In genomic region chr7:6158424-6159096, GRCh38 we compare ENCODE assay signal across 23 cellular contexts. TPM values are rescaled to one million over a fixed set of nuclear protein-coding genes. Genes with fewer than 3 reads are reported as not detected.
DNase-seq lines count a peak whose midpoint lies in the region; ATAC-seq, FAIRE-seq and TF ChIP-seq lines count a peak whose summit lies in the region.
"Had no signal": no experiment of that assay in that cellular context is flagged by ENCODE, and none has a peak within 500 bp of the region (broad histone marks: within the 10 kb centered on the region; RNA-seq: fewer than 3 reads in every experiment).

No MANE protein-coding gene starts in this region.

- no peak overlapping the region for H2BK12ac ChIP-seq in H1 (ENCODE audit: low read depth, low read length)

- H3K4me3 Mint-ChIP-seq in neural progenitor cell (no peak overlapping the region), type B pancreatic cell (no peak overlapping the region)
- H3K4me3 Mint-ChIP-seq: activated CD4-positive, alpha-beta T cell treated with anti-CD3 and anti-CD28 coated beads, Interleukin-2, amount 10 ng/mL, durations not matched to agents 24 days and 14 days; activated CD8-positive, alpha-beta memory T cell treated with anti-CD3 and anti-CD28 coated beads, Interleukin-2, amount 10 ng/mL, durations not matched to agents 7 days and 5 days; activated T-helper 17 cell treated with anti-CD3 and anti-CD28 coated beads, Interleukin-2, amount 50 U/mL, for 72 hours; naive B cell; T-cell had no signal

- H3K36me3 ChIP-seq in H1 (ENCODE audit: control insufficient read depth in 2 of 4, insufficient read depth in 4 of 4, low read length in 3 of 4) (peaks cover 6 to 42% (median 24%) of the 10 kb centered on the region in 4 experiments; a peak in 6 of 8 replicates), neural progenitor cell (peaks cover 11% of the 10 kb centered on the region)

- H3K9me3 ChIP-seq in H1 (ENCODE audit: insufficient read depth in 2 of 2, low read depth in 1 of 2, low read length in 1 of 2) = no peaks in the 10 kb centered on the region
- H3K9me3 ChIP-seq in neural progenitor cell (ENCODE audit: low read depth) = no peaks in the 10 kb centered on the region
- H3K9me3 ChIP-seq: Caco-2, upper lobe of left lung had no signal

- POLR2A ChIA-PET in H1 (lab: Charles Lee; ENCODE audit: partially characterized antibody) = no interaction called here

- no peak for DNase-seq in activated naive CD4-positive, alpha-beta T cell treated with anti-CD3 and anti-CD28 coated beads, Interleukin-2, amount 50 U/mL, for 72 hours (ENCODE audit: low spot score in 2 of 2)
- DNase-seq in activated naive CD4-positive, alpha-beta T cell treated with Interleukin-2 at 50 U/mL for 16 hours = no peak
- DNase-seq in H1 (ENCODE audit: low read depth in 1 of 2, low spot score in 2 of 2) (no peak), neural progenitor cell (ENCODE audit: low spot score) (no peak), type B pancreatic cell (ENCODE audit: extremely low spot score, unreplicated experiment) (no peak), cerebellar cortex (ENCODE audit: low spot score) (no peak)
- no peak for DNase-seq in stimulated activated CD4-positive, alpha-beta T cell treated with anti-CD3 and anti-CD28 coated beads, Interleukin-4, amount 100 ng/mL, for 24 hours
- DNase-seq: activated CD4-positive, alpha-beta T cell treated with anti-CD3 and anti-CD28 coated beads, Interleukin-2, amount 10 ng/mL, durations not matched to agents 24 days and 14 days; activated CD8-positive, alpha-beta memory T cell treated with anti-CD3 and anti-CD28 coated beads, Interleukin-2, amount 10 ng/mL, durations not matched to agents 7 days and 5 days; Caco-2; mesendoderm; naive B cell; NCI-H1105; NCI-H2081; NCI-H510A; stimulated activated CD4-positive, alpha-beta T cell treated with anti-CD3 and anti-CD28 coated beads, Interleukin-2, amount 100 ng/mL, for 24 hours; stimulated activated naive CD8-positive, alpha-beta T cell treated with anti-CD3 and anti-CD28 coated beads, Interleukin-15, Interleukin-2, amounts not matched to agents 100 U/mL and 50 U/mL, for 24 hours; T-cell had no signal

- H3K9ac ChIP-seq in H1 (replicated peaks in 1 of 4; ENCODE audit: extremely low read depth in 1 of 4, low read depth in 3 of 4, low read length in 3 of 4) (no peak overlapping the region), neural progenitor cell (no peak overlapping the region)

- H3K56ac ChIP-seq in H1 (replicated peaks; ENCODE audit: insufficient read length, low read depth, low read length) = no peak overlapping the region

- H3K4ac ChIP-seq in H1 (replicated peaks; ENCODE audit: insufficient read length, low read depth, low read length) = no peak overlapping the region

- peaks cover 9% of the 10 kb centered on the region for H3F3A ChIP-seq in neural progenitor cell (ENCODE audit: low read depth)

- 0 out of 2 replicates have a peak overlapping the region, but pooled peaks have one; percentile 5 for H2BK5ac ChIP-seq in H1 (ENCODE audit: low read depth, low read length)

- H3K4me1 Mint-ChIP-seq in neural progenitor cell = no peaks in the 10 kb centered on the region
- peaks cover 7% of the 10 kb centered on the region for H3K4me1 Mint-ChIP-seq in type B pancreatic cell (ENCODE audit: unreplicated experiment)
- H3K4me1 Mint-ChIP-seq: activated T-helper 17 cell treated with anti-CD3 and anti-CD28 coated beads, Interleukin-2, amount 50 U/mL, for 72 hours; naive B cell had no signal

- no peak overlapping the region for H2BK15ac ChIP-seq in H1 (ENCODE audit: low read length)

- no peak for ATAC-seq in activated naive CD4-positive, alpha-beta T cell treated with anti-CD3 and anti-CD28 coated beads, Interleukin-2, amount 50 U/mL, for 72 hours
- no peak for ATAC-seq in HG03108 (IDR thresholded peaks at IDR 0.05; ENCODE audit: unreplicated experiment)
- ATAC-seq: activated CD8-positive, alpha-beta memory T cell treated with anti-CD3 and anti-CD28 coated beads, Interleukin-2, amount 10 ng/mL, durations not matched to agents 7 days and 5 days; activated T-helper 17 cell treated with anti-CD3 and anti-CD28 coated beads, Interleukin-2, amount 50 U/mL, for 72 hours; stimulated activated naive CD8-positive, alpha-beta T cell treated with anti-CD3 and anti-CD28 coated beads, Interleukin-15, Interleukin-2, amounts not matched to agents 100 U/mL and 50 U/mL, for 24 hours; T-cell had no signal

- no peak overlapping the region for H2AK5ac ChIP-seq in H1 (ENCODE audit: low read depth, low read length)

- TF ChIP-seq EP300 in H1 (IDR thresholded peaks at IDR 0.05; ENCODE audit: borderline replicate concordance in 1 of 2, low read depth in 2 of 2, low read length in 2 of 2) = no peak

- H3K27me3 ChIP-seq in H1 (replicated peaks in 1 of 4; ENCODE audit: control insufficient read depth in 3 of 4, extremely low read depth in 1 of 4, insufficient read depth in 3 of 4, low read length in 3 of 4) (no peaks in the 10 kb centered on the region), neural progenitor cell (no peaks in the 10 kb centered on the region)
- H3K27me3 ChIP-seq: upper lobe of left lung had no signal

- no peak overlapping the region; the same call in 1 of the 2 replicates for H4K8ac ChIP-seq in H1 (ENCODE audit: extremely low read depth, insufficient read depth, low read length)

- WGBS in H1 (ENCODE audit: extremely low coverage in 1 of 2, insufficient coverage in 1 of 2, insufficient read length in 1 of 2, insufficient replicate concordance in 2 of 2, low coverage in 1 of 2, low lambda C conversion rate in 2 of 2, missing lambda C conversion rate in 1 of 2), 2 experiments = 91% methylated on average over 29 of the region's 29 CpGs; no CpG with 5 or more reads in 1 of the 2 experiments

- no peaks in the 10 kb centered on the region; the same call in 1 of the 2 replicates for H3K79me1 ChIP-seq in H1 (ENCODE audit: low read depth, low read length)

- H3K27ac ChIP-seq in H1 (ENCODE audit: low read depth, low read length) (no peak overlapping the region), neural progenitor cell (peak overlapping the region; percentile 53)

- H3K79me2 ChIP-seq in H1 (ENCODE audit: control insufficient read depth in 1 of 2, insufficient read depth in 2 of 2, low read length in 2 of 2) (no peaks in the 10 kb centered on the region), neural progenitor cell (ENCODE audit: low read depth) (no peaks in the 10 kb centered on the region)

- no peak overlapping the region for H3K14ac ChIP-seq in H1 (ENCODE audit: insufficient read length)

- peak overlapping the region; percentile 60 to 65 for H3K27ac Mint-ChIP-seq in activated naive CD4-positive, alpha-beta T cell treated with anti-CD3 and anti-CD28 coated beads, Interleukin-2, amount 50 U/mL, for 72 hours
- H3K27ac Mint-ChIP-seq in neural progenitor cell (peak overlapping the region; percentile 85), type B pancreatic cell (peak overlapping the region; percentile 67)
- H3K27ac Mint-ChIP-seq: activated CD4-positive, alpha-beta T cell treated with anti-CD3 and anti-CD28 coated beads, Interleukin-2, amount 10 ng/mL, durations not matched to agents 24 days and 14 days; activated CD8-positive, alpha-beta memory T cell treated with anti-CD3 and anti-CD28 coated beads, Interleukin-2, amount 10 ng/mL, durations not matched to agents 7 days and 5 days; T-cell had no signal

- H3K4me1 ChIP-seq in H1 (replicated peaks in 1 of 4; ENCODE audit: control insufficient read depth in 3 of 4, insufficient read depth in 4 of 4, low read length in 3 of 4) (no peaks in the 10 kb centered on the region), neural progenitor cell (peaks cover 3% of the 10 kb centered on the region)
- H3K4me1 ChIP-seq: Caco-2 had no signal

- H2AFZ ChIP-seq in H1 (ENCODE audit: low read length) = no peak overlapping the region
- no peak overlapping the region for H2AFZ ChIP-seq in neural progenitor cell (replicated peaks)

- no peaks in the 10 kb centered on the region for H3K23me2 ChIP-seq in H1 (ENCODE audit: low read depth, low read length)

- TF ChIP-seq RAD21 in H1 (IDR thresholded peaks at IDR 0.05 in 1 of 2, conservative IDR thresholded peaks at IDR 0.05 in 1 of 2; ENCODE audit: low read depth in 2 of 2, low read length in 2 of 2) = no peak

- H3K18ac ChIP-seq in H1 (ENCODE audit: extremely low read depth, low read length) = no peak overlapping the region

- no peak overlapping the region for H3K23ac ChIP-seq in H1 (ENCODE audit: insufficient read length)

- H3K4me2 ChIP-seq in H1 (ENCODE audit: insufficient read depth in 1 of 2, low read depth in 2 of 2, low read length in 2 of 2) (no peak overlapping the region), neural progenitor cell (no peak overlapping the region)

- H2BK20ac ChIP-seq in H1 (ENCODE audit: low read length) = no peak overlapping the region

- H3K9me3 Mint-ChIP-seq in activated naive CD4-positive, alpha-beta T cell treated with anti-CD3 and anti-CD28 coated beads, Interleukin-2, amount 50 U/mL, for 72 hours = no peaks in the 10 kb centered on the region
- H3K9me3 Mint-ChIP-seq in neural progenitor cell = no peaks in the 10 kb centered on the region
- no peaks in the 10 kb centered on the region for H3K9me3 Mint-ChIP-seq in type B pancreatic cell
- H3K9me3 Mint-ChIP-seq: activated CD4-positive, alpha-beta T cell treated with anti-CD3 and anti-CD28 coated beads, Interleukin-2, amount 10 ng/mL, durations not matched to agents 24 days and 14 days; activated T-helper 17 cell treated with anti-CD3 and anti-CD28 coated beads, Interleukin-2, amount 50 U/mL, for 72 hours; naive B cell; T-cell had no signal

- H2BK120ac ChIP-seq in H1 (replicated peaks; ENCODE audit: low read depth, low read length) = no peak overlapping the region

- H4K5ac ChIP-seq in H1 (ENCODE audit: insufficient read length, low read depth, low read length) = no peak overlapping the region

- TF ChIP-seq CTCF in H1 (IDR thresholded peaks at IDR 0.05; ENCODE audit: control extremely low read depth in 1 of 3, insufficient read depth in 1 of 3, low read depth in 1 of 3, low read length in 3 of 3) = no peak
- TF ChIP-seq CTCF in neural progenitor cell (IDR thresholded peaks at IDR 0.05) = no peak
- TF ChIP-seq CTCF in type B pancreatic cell (conservative IDR thresholded peaks at IDR 0.05) = no peak

- H3K27me3 Mint-ChIP-seq in neural progenitor cell (ENCODE audit: insufficient read depth, low read depth) (no peaks in the 10 kb centered on the region), type B pancreatic cell (no peaks in the 10 kb centered on the region)
- H3K27me3 Mint-ChIP-seq: activated CD4-positive, alpha-beta T cell treated with anti-CD3 and anti-CD28 coated beads, Interleukin-2, amount 10 ng/mL, durations not matched to agents 24 days and 14 days; activated CD8-positive, alpha-beta memory T cell treated with anti-CD3 and anti-CD28 coated beads, Interleukin-2, amount 10 ng/mL, durations not matched to agents 7 days and 5 days; activated T-helper 17 cell treated with anti-CD3 and anti-CD28 coated beads, Interleukin-2, amount 50 U/mL, for 72 hours; naive B cell; T-cell had no signal

- peaks cover 0 to 6% of the 10 kb centered on the region in 2 experiments for H4K20me1 ChIP-seq in H1 (replicated peaks in 1 of 2; ENCODE audit: control insufficient read depth in 1 of 2, insufficient read depth in 2 of 2, low read length in 2 of 2)
- H4K20me1 ChIP-seq in neural progenitor cell (ENCODE audit: low read depth) = peaks cover 8% of the 10 kb centered on the region

- no peak overlapping the region for H4K91ac ChIP-seq in H1 (replicated peaks; ENCODE audit: insufficient read length, low read length)

- peaks cover 0 to 9% of the 10 kb centered on the region in 2 donors for H3K36me3 Mint-ChIP-seq in activated naive CD4-positive, alpha-beta T cell treated with anti-CD3 and anti-CD28 coated beads, Interleukin-2, amount 50 U/mL, for 72 hours
- H3K36me3 Mint-ChIP-seq in neural progenitor cell (peaks cover 22% of the 10 kb centered on the region), type B pancreatic cell (peaks cover 27% of the 10 kb centered on the region)

- no peak overlapping the region for H3K4me3 ChIP-seq in H1 (ENCODE audit: extremely low read depth in 1 of 4, insufficient read depth in 2 of 4, low read depth in 3 of 4, low read length in 4 of 4)
- no peak overlapping the region for H3K4me3 ChIP-seq in neural progenitor cell
- H3K4me3 ChIP-seq: skin epidermis, upper lobe of left lung had no signal

- CTCF ChIA-PET in H1 (lab: Charles Lee; ENCODE audit: partially characterized antibody) = interaction anchor here (1.1 to 4.2 kb wide), 5 partner anchors 8 to 164 kb away, joined by 3 to 103 read pairs (median 4); no protein-coding TSS in a partner anchor

- no peak for TF ChIP-seq POLR2A in H1 (IDR thresholded peaks at IDR 0.05; ENCODE audit: control extremely low read depth in 1 of 2, low read depth in 2 of 2, low read length in 2 of 2)

- FAIRE-seq in H1 (lab: Jason Lieb, UNC) = no peak
- FAIRE-seq: keratinocyte had no signal

RNA-seq across cellular contexts. Expression of gene USP42, which starts 53.8 kb away (rescaled TPM):
- 10 to 100 TPM in 1 of 2 donors, 1 to 10 TPM in 1; 9.3 to 11.6 TPM for total RNA-seq in activated naive CD4-positive, alpha-beta T cell treated with anti-CD3 and anti-CD28 coated beads, Interleukin-2, amount 50 U/mL, for 72 hours
- 16.2 and 16.3 TPM in 2 replicates for total RNA-seq in H1 (2021; fragmentation: NEBNext Ultra II Directional; extraction: Animal tissue kit (Norgen Biotek cat#: 25700))
- polyA plus RNA-seq in H1 (2011; rRNA removed) = 3.6 and 5.1 TPM in 2 replicates
- 4.2 TPM for polyA plus RNA-seq in H1 (2011; cell fraction: cytosol; rRNA removed)
- polyA plus RNA-seq in H1 (2011; cell fraction: nucleus; rRNA removed) = 7.4 TPM
- polyA plus RNA-seq in H1 (2012, experiment 1 of 2) = 7.3 to 9.2 TPM (median 8.7 TPM) in 4 replicates
- polyA plus RNA-seq in H1 (2012, experiment 2 of 2) = 2.7 TPM
- 11.4 TPM for polyA plus RNA-seq in H1 (2013, experiment 1 of 2)
- 10.7 TPM for polyA plus RNA-seq in H1 (2013, experiment 2 of 2)
- polyA minus RNA-seq in H1 (2011; rRNA and poly(A)+ RNA removed) = 6.1 and 8.8 TPM in 2 replicates
- 5.6 TPM for polyA minus RNA-seq in H1 (2011; cell fraction: cytosol; rRNA and poly(A)+ RNA removed)
- polyA minus RNA-seq in H1 (2011; cell fraction: nucleus; rRNA and poly(A)+ RNA removed) = 9.9 TPM
- total RNA-seq in neural progenitor cell (ENCODE audit: low replicate concordance) = 15.9 and 19.2 TPM in 2 replicates
- total RNA-seq in type B pancreatic cell (ENCODE audit: low replicate concordance) = 17.0 and 19.7 TPM in 2 replicates
